ENCODE assay signal across 8 cellular contexts in the genomic region with DNA sequence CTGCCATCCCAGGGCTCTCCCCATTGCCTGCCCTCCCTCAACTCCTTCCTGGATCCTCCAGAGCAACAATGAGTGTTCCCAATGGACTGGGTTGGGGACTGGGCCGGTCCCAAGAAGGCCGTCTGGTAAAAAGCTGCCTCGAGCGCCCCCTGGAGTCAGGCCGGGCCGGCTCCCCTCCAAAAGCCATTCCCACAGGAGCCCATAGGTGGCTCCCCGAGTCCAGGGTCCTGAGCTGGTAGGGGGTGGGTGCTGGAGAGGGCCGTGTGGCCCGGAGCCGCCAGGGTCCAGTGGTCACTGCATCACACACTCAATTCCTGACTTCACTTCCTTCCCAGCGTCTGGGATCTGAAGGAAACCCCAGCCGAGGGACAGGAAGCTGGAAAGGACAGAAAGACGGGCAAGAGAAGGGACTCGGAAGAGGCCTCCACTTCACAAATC. TPM values are rescaled to one million over a fixed set of nuclear protein-coding genes. Genes with fewer than 3 reads are reported as not detected.
DNase-seq lines count a peak whose midpoint lies in the region; ATAC-seq and TF ChIP-seq lines count a peak whose summit lies in the region.

No MANE protein-coding gene starts in this region.

- DNase-seq in EL (peak; percentile 86), HuH-7.5 (ENCODE audit: low spot score) (peak; percentile 97), SKM-1 treated with dmso at 0.1 percent for 144 hours (lab: John Stamatoyannopoulos, UW; ENCODE audit: unreplicated experiment) (peak; percentile 68), Right ventricle myocardium superior (peak; percentile 91), prostate gland (ENCODE audit: low spot score) (peak; percentile 72), upper lobe of right lung (peak; percentile 92), DMS79 (lab: John Stamatoyannopoulos, UW) (no peak)

- peaks cover 23% of the 10 kb centered on the region for H3K4me1 Mint-ChIP-seq in activated naive CD4-positive, alpha-beta T cell treated with anti-CD3 and anti-CD28 coated beads, Interleukin-2, amount 50 U/mL, for 24 hours

- H3K9me3 ChIP-seq in prostate gland (no peaks in the 10 kb centered on the region), upper lobe of right lung (no peaks in the 10 kb centered on the region)

- peak; percentile 89 for ATAC-seq in Right ventricle myocardium superior (ENCODE audit: poor library complexity)
- peak; percentile 94 for ATAC-seq in upper lobe of right lung

- TF ChIP-seq CTCF in prostate gland (IDR thresholded peaks at IDR 0.05), result peak; percentile 75 to 98 (median 94)
- peak; percentile 98 for TF ChIP-seq CTCF in upper lobe of right lung (IDR thresholded peaks at IDR 0.05)

- no peak overlapping the region for H3K4me3 Mint-ChIP-seq in activated naive CD4-positive, alpha-beta T cell treated with anti-CD3 and anti-CD28 coated beads, Interleukin-2, amount 50 U/mL, for 24 hours

- 16% methylated on average over 13 of the region's 14 CpGs for whole genome bisulfite sequencing in prostate gland

- peak overlapping the region in 1 of 2 donors; percentile 10 for H3K27ac ChIP-seq in prostate gland
- H3K27ac ChIP-seq in upper lobe of right lung, result peak overlapping the region; percentile 79

- no peaks in the 10 kb centered on the region for H3K9me3 Mint-ChIP-seq in activated naive CD4-positive, alpha-beta T cell treated with anti-CD3 and anti-CD28 coated beads, Interleukin-2, amount 50 U/mL, for 24 hours

- no peaks in the 10 kb centered on the region for H3K27me3 Mint-ChIP-seq in activated naive CD4-positive, alpha-beta T cell treated with anti-CD3 and anti-CD28 coated beads, Interleukin-2, amount 50 U/mL, for 24 hours

- H3K4me3 ChIP-seq in prostate gland (no peak overlapping the region), upper lobe of right lung (peak overlapping the region; percentile 16)

- H3K27ac Mint-ChIP-seq in activated naive CD4-positive, alpha-beta T cell treated with anti-CD3 and anti-CD28 coated beads, Interleukin-2, amount 50 U/mL, for 24 hours, result peak overlapping the region; percentile 35

- intact Hi-C loops in Right ventricle myocardium superior (cut with DNase I), result loop anchor here (5.0 kb wide), 1 partner anchor 44 kb away; the partner anchor contains the start of gene IFFO2
- intact Hi-C loops in prostate gland (cut with DNase I), result no loop called here
- intact Hi-C loops in upper lobe of right lung (cut with DNase I), result loop anchor here (10.0 kb wide), 1 partner anchor 62 kb away; no protein-coding TSS in a partner anchor

- no peaks in the 10 kb centered on the region for H3K27me3 ChIP-seq in prostate gland (replicated peaks; ENCODE audit: insufficient read depth)
- H3K27me3 ChIP-seq in upper lobe of right lung, result no peaks in the 10 kb centered on the region

- H3K36me3 Mint-ChIP-seq in activated naive CD4-positive, alpha-beta T cell treated with anti-CD3 and anti-CD28 coated beads, Interleukin-2, amount 50 U/mL, for 24 hours, result peaks cover 17% of the 10 kb centered on the region

- H3K4me1 ChIP-seq in prostate gland (replicated peaks) (no peaks in the 10 kb centered on the region), upper lobe of right lung (peaks cover 21% of the 10 kb centered on the region)

- no peak for TF ChIP-seq POLR2A in prostate gland (IDR thresholded peaks at IDR 0.05)

- peaks cover 0 to 13% of the 10 kb centered on the region in 2 donors for H3K36me3 ChIP-seq in prostate gland
- peaks cover 39% of the 10 kb centered on the region for H3K36me3 ChIP-seq in upper lobe of right lung

RNA-seq across cellular contexts. Expression of gene ALDH4A1, which starts 10.7 kb away (rescaled TPM):
- total RNA-seq in Right ventricle myocardium superior (29.3 TPM), prostate gland (10 to 100 TPM; 15.7 to 58.4 TPM), upper lobe of right lung (11.8 TPM)

RNA-seq across cellular contexts. Expression of gene IFFO2, which starts 43.4 kb away (rescaled TPM):
- total RNA-seq in Right ventricle myocardium superior (4.4 TPM), prostate gland (10 to 100 TPM; 13.6 to 20.4 TPM), upper lobe of right lung (15.4 TPM)

RNA-seq across cellular contexts. Expression of gene TAS1R2, which starts 53.6 kb away (rescaled TPM):
- total RNA-seq in Right ventricle myocardium superior (not detected), prostate gland (not detected), upper lobe of right lung (not detected)
